ENCODE assay signal across 18 cellular contexts in genomic region chr14:37865719-37866549, GRCh38.
"Had no signal": no experiment of that assay in that cellular context is flagged by ENCODE, and none has a peak within 500 bp of the region (broad histone marks: within the 10 kb centered on the region; RNA-seq: fewer than 3 reads in every experiment).

No MANE protein-coding gene starts in this region.

- H3K36me3 ChIP-seq: cardiac muscle cell, lower lobe of right lung, transverse colon had no signal

- H3K27ac ChIP-seq: cardiac muscle cell, epithelial cell of prostate, lower lobe of right lung, parathyroid adenoma had no signal

- H3K4me1 Mint-ChIP-seq: activated B cell treated with CpG ODN at 0.5 μM for 24 hours; activated CD4-positive, alpha-beta T cell treated with anti-CD3 and anti-CD28 coated beads, Interleukin-2, amount 10 ng/mL, durations not matched to agents 7 days and 5 days; activated naive CD8-positive, alpha-beta T cell treated with anti-CD3 and anti-CD28 coated beads, Interleukin-2, amount 10 ng/mL, durations not matched to agents 7 days and 5 days; naive B cell had no signal

- H3K27me3 Mint-ChIP-seq: activated B cell treated with CpG ODN at 0.5 μM for 24 hours; activated CD4-positive, alpha-beta T cell treated with anti-CD3 and anti-CD28 coated beads, Interleukin-2, amount 10 ng/mL, durations not matched to agents 7 days and 5 days; activated naive CD8-positive, alpha-beta T cell treated with anti-CD3 and anti-CD28 coated beads, Interleukin-2, amount 10 ng/mL, durations not matched to agents 7 days and 5 days; naive B cell had no signal

- H3K9me3 Mint-ChIP-seq: activated B cell treated with CpG ODN at 0.5 μM for 24 hours; activated naive CD8-positive, alpha-beta T cell treated with anti-CD3 and anti-CD28 coated beads, Interleukin-2, amount 10 ng/mL, durations not matched to agents 7 days and 5 days; activated T-helper 1 cell treated with anti-CD3 and anti-CD28 coated beads, Interleukin-12 subunit alpha, Interleukin-12 subunit beta, Interleukin-2, Interleukin-4 antibody, amounts not matched to agents 30 ng/mL and 10 ng/mL and 1 ng/mL, durations not matched to agents 14 hours and 24 hours and 36 hours had no signal

- H3K9ac ChIP-seq: parathyroid adenoma had no signal

- H2AFZ ChIP-seq: parathyroid adenoma had no signal

- H3K9me3 ChIP-seq: lower lobe of right lung, transverse colon had no signal

- DNase-seq: activated B cell treated with CpG ODN at 0.5 μM for 24 hours; activated CD4-positive, alpha-beta T cell treated with anti-CD3 and anti-CD28 coated beads, Interleukin-2, amount 10 ng/mL, durations not matched to agents 7 days and 5 days; activated naive CD4-positive, alpha-beta T cell; activated naive CD8-positive, alpha-beta T cell treated with anti-CD3 and anti-CD28 coated beads, Interleukin-2, amount 10 ng/mL, durations not matched to agents 7 days and 5 days; foreskin melanocyte; kidney glomerular epithelial cell; lower lobe of right lung; midbrain; naive B cell; stimulated activated CD4-positive, alpha-beta T cell treated with anti-CD3 and anti-CD28 coated beads, Interleukin-4, amount 100 ng/mL, for 4 hours; stimulated activated CD8-positive, alpha-beta memory T cell treated with anti-CD3 and anti-CD28 coated beads, Interleukin-4, amount 100 ng/mL, for 48 hours; stimulated activated naive CD4-positive, alpha-beta T cell treated with Interleukin-2 at 50 U/mL for 16 hours had no signal

- H3K4me3 Mint-ChIP-seq: activated B cell treated with CpG ODN at 0.5 μM for 24 hours; activated CD4-positive, alpha-beta T cell treated with anti-CD3 and anti-CD28 coated beads, Interleukin-2, amount 10 ng/mL, durations not matched to agents 7 days and 5 days; activated naive CD8-positive, alpha-beta T cell treated with anti-CD3 and anti-CD28 coated beads, Interleukin-2, amount 10 ng/mL, durations not matched to agents 7 days and 5 days; activated T-helper 1 cell treated with anti-CD3 and anti-CD28 coated beads, Interleukin-12 subunit alpha, Interleukin-12 subunit beta, Interleukin-2, Interleukin-4 antibody, amounts not matched to agents 30 ng/mL and 10 ng/mL and 1 ng/mL, durations not matched to agents 14 hours and 24 hours and 36 hours; naive B cell had no signal

- H3K27ac Mint-ChIP-seq: activated B cell treated with CpG ODN at 0.5 μM for 24 hours; activated CD4-positive, alpha-beta T cell treated with anti-CD3 and anti-CD28 coated beads, Interleukin-2, amount 10 ng/mL, durations not matched to agents 7 days and 5 days; activated naive CD8-positive, alpha-beta T cell treated with anti-CD3 and anti-CD28 coated beads, Interleukin-2, amount 10 ng/mL, durations not matched to agents 7 days and 5 days; activated T-helper 1 cell treated with anti-CD3 and anti-CD28 coated beads, Interleukin-12 subunit alpha, Interleukin-12 subunit beta, Interleukin-2, Interleukin-4 antibody, amounts not matched to agents 30 ng/mL and 10 ng/mL and 1 ng/mL, durations not matched to agents 14 hours and 24 hours and 36 hours; naive B cell had no signal

- H3K4me1 ChIP-seq: lower lobe of right lung, parathyroid adenoma had no signal

- H3K4me3 ChIP-seq: cardiac muscle cell, lower lobe of right lung, skin epidermis, transverse colon had no signal

- H3K27me3 ChIP-seq: cardiac muscle cell, transverse colon had no signal

- H3K36me3 Mint-ChIP-seq: activated naive CD8-positive, alpha-beta T cell treated with anti-CD3 and anti-CD28 coated beads, Interleukin-2, amount 10 ng/mL, durations not matched to agents 7 days and 5 days; naive B cell had no signal
